ENCODE assay signal across 10 cellular contexts in genomic region chr2:156339110-156339847, GRCh38. TPM values are rescaled to one million over a fixed set of nuclear protein-coding genes. Genes with fewer than 3 reads are reported as not detected.
DNase-seq lines count a peak whose midpoint lies in the region; ATAC-seq, FAIRE-seq and TF ChIP-seq lines count a peak whose summit lies in the region.
"Had no signal": no experiment of that assay in that cellular context is flagged by ENCODE, and none has a peak within 500 bp of the region (broad histone marks: within the 10 kb centered on the region; RNA-seq: fewer than 3 reads in every experiment).

No MANE protein-coding gene starts in this region.

- in situ Hi-C loops in SK-MEL-5 (cut with HindIII; ENCODE audit: low pct_unique_long_range_greater_than_20kb, low sequenced_read_pairs) (no loop called here), KBM-7 (cut with MboI; ENCODE audit: low pct_unique_long_range_greater_than_20kb, low sequenced_read_pairs) (loop anchor here (25.0 kb wide), 1 partner anchor 248 kb away; no protein-coding TSS in a partner anchor)

- no peaks in the 10 kb centered on the region for H3K36me3 ChIP-seq in H7 (replicated peaks; ENCODE audit: control insufficient read depth, insufficient read depth, low read length)

- peaks cover 0 to 2% (median 0%) of the 10 kb centered on the region in 6 donors for H3K9me3 Mint-ChIP-seq in immature natural killer cell

- peak overlapping the region; percentile 88 for H3K4me2 ChIP-seq in A549

- no peak for TF ChIP-seq RAD21 in A549 (conservative IDR thresholded peaks at IDR 0.05 in 1 of 2, IDR thresholded peaks at IDR 0.05 in 1 of 2)

- H3K4me1 ChIP-seq in A549, result peaks cover 61% of the 10 kb centered on the region

- FAIRE-seq in A549 (lab: Jason Lieb, UNC), result no peak
- FAIRE-seq: G401.6 had no signal

- no peaks in the 10 kb centered on the region for H3K9me3 ChIP-seq in A549

- H3K4me3 ChIP-seq in A549 (peak overlapping the region; percentile 6; the same call in 1 of the 3 replicates), H7 (ENCODE audit: insufficient read depth, low read depth, low read length) (no peak overlapping the region)

- TF ChIP-seq POLR2A in A549 (IDR thresholded peaks at IDR 0.05; ENCODE audit: low read length), result no peak

- CTCF ChIA-PET in A549 (lab: Yijun Ruan, JAX), result no interaction called here

- no peak for TF ChIP-seq EP300 in A549 (IDR thresholded peaks at IDR 0.05)

- H3K27me3 ChIP-seq in H7 (ENCODE audit: control insufficient read depth, insufficient read depth, low read length), result peaks cover 11% of the 10 kb centered on the region; the same call in 1 of the 2 replicates

- TF ChIP-seq CTCF in A549 (IDR thresholded peaks at IDR 0.05), result no peak

- DNase-seq in A549 (ENCODE audit: low read depth in 1 of 2, low spot score in 1 of 2) (peak in 1 of 2 experiments; percentile 29), DMS53 treated with DMSO at 0.1 percent for 48 hours (lab: John Stamatoyannopoulos, UW; ENCODE audit: unreplicated experiment) (peak; percentile 57), SK-MEL-5 (ENCODE audit: low read depth, low spot score) (peak; percentile 47), immature natural killer cell (no peak), NCI-H1436 (lab: John Stamatoyannopoulos, UW) (no peak), KBM-7 (no peak), activated gamma-delta T cell (lab: John Stamatoyannopoulos, UW) (no peak), H7 (no peak)

- peaks cover 32 to 58% of the 10 kb centered on the region in 2 donors for H3K4me1 Mint-ChIP-seq in immature natural killer cell

- H3K36me3 Mint-ChIP-seq in immature natural killer cell, result no peaks in the 10 kb centered on the region

- WGBS in A549 (ENCODE audit: missing lambda C conversion rate), result 23% methylated on average over 5 of the region's 5 CpGs

- peak overlapping the region; percentile 57 to 98 (median 93) for H3K27ac Mint-ChIP-seq in immature natural killer cell

- no peak for ATAC-seq in A549

- peak overlapping the region; percentile 69 to 99 for H3K27ac ChIP-seq in A549
- H3K27ac ChIP-seq: HL-60 had no signal

- POLR2A ChIA-PET in A549 (lab: Yijun Ruan, JAX), result no interaction called here

- H3K27me3 Mint-ChIP-seq in immature natural killer cell (ENCODE audit: low read depth in 3 of 3), result peaks cover 30 to 38% (median 30%) of the 10 kb centered on the region in 3 donors

- H3K4me3 Mint-ChIP-seq in immature natural killer cell, result peak overlapping the region in 1 of 5 donors; percentile 26

TF ChIP-seq in A549, 52 proteins besides CTCF, POLR2A, EP300 and RAD21:
- TF ChIP-seq ZFP36 (IDR thresholded peaks at IDR 0.05; ENCODE audit: borderline replicate concordance, partially characterized antibody), result no peak
- TF ChIP-seq KDM5A (IDR thresholded peaks at IDR 0.05), result no peak
- TF ChIP-seq HDAC2 (IDR thresholded peaks at IDR 0.05), result no peak
- TF ChIP-seq NR3C1 (IDR thresholded peaks at IDR 0.05), result no peak
- TF ChIP-seq TFCP2L1 (CRISPR knock-in tag; IDR thresholded peaks at IDR 0.05), result no peak
- no peak for TF ChIP-seq RNF2 (IDR thresholded peaks at IDR 0.05; ENCODE audit: borderline replicate concordance, low read depth)
- TF ChIP-seq SREBF2 (IDR thresholded peaks at IDR 0.05), result no peak
- TF ChIP-seq CHD4 (IDR thresholded peaks at IDR 0.05; ENCODE audit: borderline replicate concordance), result no peak
- no peak for TF ChIP-seq HMGXB4 (CRISPR knock-in tag; IDR thresholded peaks at IDR 0.05; ENCODE audit: borderline replicate concordance)
- TF ChIP-seq FOSB (CRISPR knock-in tag; IDR thresholded peaks at IDR 0.05), result no peak

RNA-seq across cellular contexts. Expression of gene NR4A2, which starts 6.8 kb away (rescaled TPM):
- 7.3 and 9.7 TPM in 2 replicates for polyA plus RNA-seq in A549 (2011; rRNA removed)
- 6.7 and 12.4 TPM in 2 replicates for polyA plus RNA-seq in A549 (2012; cell fraction: cytosol; rRNA removed)
- 40.9 and 44.7 TPM in 2 replicates for polyA plus RNA-seq in A549 (2012; cell fraction: nucleus; rRNA removed)
- 1.2 to 2.3 TPM (median 1.9 TPM) in 3 replicates for polyA plus RNA-seq in A549 (2017; fragmentation: RNase III; extraction: RNeasy Plus Mini Kit Qiagen cat#74134 plus additional on column Dnase treatment)
- 23.9 and 29.1 TPM in 2 replicates for polyA minus RNA-seq in A549 (2011; rRNA and poly(A)+ RNA removed)
- 4.3 and 5.2 TPM in 2 replicates for total RNA-seq in SK-MEL-5 (2014; rRNA removed; shearing (Covaris generic))
- polyA plus RNA-seq in SK-MEL-5 (2015; cell fraction: cytosol; rRNA removed), result 17.6 and 22.2 TPM in 2 replicates
- 25.3 and 30.1 TPM in 2 replicates for polyA plus RNA-seq in SK-MEL-5 (2015; cell fraction: nucleus; rRNA removed)
- 10 to 100 TPM; 21.0 to 46.7 (median 21.7) TPM for polyA plus RNA-seq in immature natural killer cell
- total RNA-seq in H7 (2014; rRNA removed; shearing (Covaris generic)), result 0.37 and 0.45 TPM in 2 replicates

Comparison
In these comparisons a context has a peak if more than half of its experiments do, and no peak if none do; other contexts are left out.
1. DNase-seq: peak in DMS53 treated with DMSO at 0.1 percent for 48 hours (single experiment) and SK-MEL-5 (single experiment); none in immature natural killer cell (0 of 3), NCI-H1436 (single experiment), KBM-7 (single experiment), activated gamma-delta T cell (single experiment) and H7 (single experiment).